Comparison of ENCODE assay signal across 8 cellular contexts in genomic region chr11:110430267-110431211, GRCh38. TPM values are rescaled to one million over a fixed set of nuclear protein-coding genes. Genes with fewer than 3 reads are reported as not detected.
A peak's percentile ranks its signal among the peaks of the same experiment; 100 is the strongest.
DNase-seq lines count a peak whose midpoint lies in the region; ATAC-seq and TF ChIP-seq lines count a peak whose summit lies in the region.

No MANE protein-coding gene starts in this region.

- no peak for TF ChIP-seq CTCF in AG04450 (IDR thresholded peaks at IDR 0.05; ENCODE audit: low read depth, low read length)

- H3K4me1 ChIP-seq in rectal smooth muscle tissue (ENCODE audit: control insufficient read depth, insufficient read depth, low read length), result peaks cover 10% of the 10 kb centered on the region

- peak overlapping the region; percentile 95 for H3K4me3 ChIP-seq in AG04450 (ENCODE audit: low read depth, low read length)
- peak overlapping the region; percentile 89 for H3K4me3 ChIP-seq in rectal smooth muscle tissue (ENCODE audit: low read length)

- no peaks in the 10 kb centered on the region; the same call in 1 of the 2 replicates for H3K9me3 ChIP-seq in AG04450 (ENCODE audit: control insufficient read depth, insufficient read depth, low read length)

- CTCF ChIA-PET in AG04450 (lab: Charles Lee), result interaction anchor here (0.7 to 7.9 kb wide), 3 partner anchors 230 to 814 kb away, joined by 3 to 144 read pairs (median 3); no protein-coding TSS in a partner anchor

- POLR2A ChIA-PET in AG04450 (lab: Yijun Ruan, JAX), result no interaction called here

- H3K9ac ChIP-seq in rectal smooth muscle tissue (ENCODE audit: low read length), result peak overlapping the region; percentile 98

- ATAC-seq in GM18517 (IDR thresholded peaks at IDR 0.05; ENCODE audit: unreplicated experiment) (peak; percentile 34), HG03066 (IDR thresholded peaks at IDR 0.05; ENCODE audit: low read depth, unreplicated experiment) (peak; percentile 29)

- H3K27ac ChIP-seq in AG04450 (ENCODE audit: low read depth, low read length) (peak overlapping the region; percentile 69), angular gyrus (ENCODE audit: low read depth, low read length) (peak overlapping the region; percentile 67), rectal smooth muscle tissue (ENCODE audit: low read depth, low read length) (peak overlapping the region; percentile 87)

- DNase-seq in AG04450 (ENCODE audit: low read depth, low spot score) (no peak), OCI-M1 (lab: John Stamatoyannopoulos, UW) (peak; percentile 72), hepatic stellate cell (ENCODE audit: low spot score) (peak; percentile 34), NK-92 (lab: John Stamatoyannopoulos, UW; ENCODE audit: unreplicated experiment) (no peak)

- H3K36me3 ChIP-seq in rectal smooth muscle tissue (ENCODE audit: control insufficient read depth, insufficient read depth, low read length), result no peaks in the 10 kb centered on the region

- H3K27me3 ChIP-seq in AG04450 (ENCODE audit: control insufficient read depth, insufficient read depth, low read length), result no peaks in the 10 kb centered on the region
- no peaks in the 10 kb centered on the region for H3K27me3 ChIP-seq in rectal smooth muscle tissue (ENCODE audit: control insufficient read depth, insufficient read depth, low read length)

RNA-seq across cellular contexts. Expression of gene FDX1, which starts 0.8 kb away (rescaled TPM):
- polyA plus RNA-seq in AG04450 (2011; rRNA removed), result 6.7 and 8.9 TPM in 2 replicates
- 2.3 and 3.6 TPM in 2 replicates for polyA minus RNA-seq in AG04450 (2011; rRNA and poly(A)+ RNA removed)

Comparison
In these comparisons a context has a peak if more than half of its experiments do, and no peak if none do; other contexts are left out.
1. DNase-seq: peak in OCI-M1 (single experiment) and hepatic stellate cell (single experiment); none in AG04450 (single experiment) and NK-92 (single experiment).
2. Peak in every context shown above with its lines, with median percentiles within 50 percentile points of each other: H3K27ac ChIP-seq.